8 cellular contexts compared by ENCODE assay signal in the genomic region with DNA sequence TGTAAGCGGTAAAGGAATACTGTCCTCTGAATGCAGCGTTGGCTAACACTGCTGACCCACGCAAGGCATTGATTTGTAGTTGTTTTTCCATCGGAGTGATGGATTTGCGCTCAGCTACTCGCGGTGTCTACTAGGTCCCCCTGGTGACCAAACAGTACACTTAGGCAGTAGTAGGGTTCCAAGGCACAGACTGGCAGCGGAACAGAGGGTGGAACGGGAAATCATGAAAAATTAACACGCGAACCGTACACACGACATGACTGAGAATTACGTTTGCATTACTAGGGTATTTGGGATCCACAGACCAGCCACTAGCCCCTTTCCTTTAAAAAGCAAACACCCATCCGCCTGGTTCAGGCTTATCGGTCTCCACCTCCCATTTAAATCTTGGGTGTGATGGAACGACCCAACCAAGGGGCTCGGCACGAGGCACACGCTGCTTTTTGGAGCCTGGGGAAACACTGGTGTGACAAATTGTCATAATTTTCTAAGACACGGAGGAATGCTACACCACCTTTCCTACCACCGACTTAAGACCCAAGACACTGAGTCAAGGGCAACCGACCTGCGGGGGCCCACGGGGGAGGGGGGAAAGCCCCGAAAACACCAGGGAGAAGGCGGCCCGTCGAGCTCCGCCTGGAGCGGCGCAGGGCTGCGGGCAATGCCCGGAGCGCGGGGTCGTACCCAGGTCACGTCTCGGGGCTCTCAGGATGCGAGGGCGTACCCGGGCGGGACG.
DNase-seq lines count a peak whose midpoint lies in the region; ATAC-seq and TF ChIP-seq lines count a peak whose summit lies in the region.

No MANE protein-coding gene starts in this region.

- no peaks in the 10 kb centered on the region for H3K27me3 ChIP-seq in layer of hippocampus (ENCODE audit: control insufficient read depth, insufficient read depth, low read length)

- H3K27ac ChIP-seq in cingulate gyrus (ENCODE audit: low read depth, low read length) (peak overlapping the region; percentile 81), layer of hippocampus (ENCODE audit: low read depth, low read length) (peak overlapping the region; percentile 94)

- CTCF ChIA-PET in AG04449 (lab: Yijun Ruan, JAX), result interaction anchor here (0.7 to 5.5 kb wide), 35 partner anchors 11 to 385 kb away, joined by 3 to 97 read pairs (median 4); a partner anchor contains a TSS

- peak; percentile 41 for DNase-seq in AG04449 (ENCODE audit: low read depth, low spot score)
- peak; percentile 78 for DNase-seq in NCI-H2171 treated with DMSO at 0.1 percent for 48 hours (lab: John Stamatoyannopoulos, UW)
- peak; percentile 46 for DNase-seq in activated CD4-positive, alpha-beta T cell treated with anti-CD3 and anti-CD28 coated beads for 1 hour
- DNase-seq in stimulated activated CD4-positive, alpha-beta T cell treated with anti-CD3 and anti-CD28 coated beads, Interleukin-1b, Interleukin-23, amount 100 ng/mL, for 4 hours (ENCODE audit: low read depth in 2 of 2), result peak; percentile 23 to 44

- peak; percentile 26 for ATAC-seq in GM18519 (IDR thresholded peaks at IDR 0.05; ENCODE audit: low FRiP score, unreplicated experiment)
- peak; percentile 35 for ATAC-seq in HG03066 (IDR thresholded peaks at IDR 0.05; ENCODE audit: low read depth, unreplicated experiment)

- peak; percentile 75 for TF ChIP-seq CTCF in AG04449 (IDR thresholded peaks at IDR 0.05; ENCODE audit: insufficient read depth, low read length, missing control alignments)

- peak overlapping the region; percentile 79 for H3K4me3 ChIP-seq in AG04449 (ENCODE audit: low read depth, low read length)

- POLR2A ChIA-PET in AG04449 (lab: Yijun Ruan, JAX), result interaction anchor here (0.9 kb wide), 1 partner anchor 20 kb away, joined by 3 read pairs; no protein-coding TSS in a partner anchor

Comparison
In these comparisons a context has a peak if more than half of its experiments do, and no peak if none do; other contexts are left out.
1. Peak in every context shown above with its lines: DNase-seq, ATAC-seq, H3K4me3 ChIP-seq and H3K27ac ChIP-seq.